15 cellular contexts compared by ENCODE assay signal in genomic region chr7:79668292-79668691, GRCh38.
A peak's percentile ranks its signal among the peaks of the same experiment; 100 is the strongest.
DNase-seq lines count a peak whose midpoint lies in the region; ATAC-seq and TF ChIP-seq lines count a peak whose summit lies in the region.
"Had no signal": no experiment of that assay in that cellular context is flagged by ENCODE, and none has a peak within 500 bp of the region (broad histone marks: within the 10 kb centered on the region; RNA-seq: fewer than 3 reads in every experiment).

No MANE protein-coding gene starts in this region.

- ATAC-seq in omental fat pad (ENCODE audit: low FRiP score): peak; percentile 54
- ATAC-seq in natural killer cell: no peak
- ATAC-seq: HepG2 had no signal

- H3K4me3 Mint-ChIP-seq in CD14-positive monocyte (no peak overlapping the region), natural killer cell (no peak overlapping the region)
- H3K4me3 Mint-ChIP-seq: B cell; CD4-positive, alpha-beta memory T cell had no signal

- H3K27me3 Mint-ChIP-seq in CD14-positive monocyte (ENCODE audit: low read depth in 3 of 3): no peaks in the 10 kb centered on the region
- no peaks in the 10 kb centered on the region for H3K27me3 Mint-ChIP-seq in natural killer cell (ENCODE audit: low read depth in 2 of 2)
- H3K27me3 Mint-ChIP-seq: B cell; CD4-positive, alpha-beta memory T cell had no signal

- H3K27ac Mint-ChIP-seq in CD14-positive monocyte: no peak overlapping the region
- no peak overlapping the region for H3K27ac Mint-ChIP-seq in natural killer cell
- H3K27ac Mint-ChIP-seq: B cell; CD4-positive, alpha-beta memory T cell had no signal

- H3K4me3 ChIP-seq in fibroblast of pulmonary artery (replicated peaks; ENCODE audit: low read depth, low read length): no peak overlapping the region
- H3K4me3 ChIP-seq: HAP-1 had no signal

- no peaks in the 10 kb centered on the region for H3K36me3 Mint-ChIP-seq in CD14-positive monocyte
- H3K36me3 Mint-ChIP-seq in natural killer cell: no peaks in the 10 kb centered on the region
- H3K36me3 Mint-ChIP-seq: CD4-positive, alpha-beta memory T cell had no signal

- TF ChIP-seq CTCF in fibroblast of pulmonary artery (IDR thresholded peaks at IDR 0.05; ENCODE audit: low read length, missing control alignments) (no peak), omental fat pad (IDR thresholded peaks at IDR 0.05) (no peak), CD14-positive monocyte (IDR thresholded peaks at IDR 0.05) (no peak), natural killer cell (IDR thresholded peaks at IDR 0.05) (no peak)

- no peaks in the 10 kb centered on the region for H3K4me1 Mint-ChIP-seq in CD14-positive monocyte
- no peaks in the 10 kb centered on the region for H3K4me1 Mint-ChIP-seq in natural killer cell
- H3K4me1 Mint-ChIP-seq: B cell; CD4-positive, alpha-beta memory T cell had no signal

- peaks cover 2 to 15% (median 6%) of the 10 kb centered on the region in 7 donors for H3K9me3 Mint-ChIP-seq in CD14-positive monocyte
- H3K9me3 Mint-ChIP-seq in natural killer cell: peaks cover 13 to 16% of the 10 kb centered on the region in 2 donors

- intact Hi-C loops in CD14-positive monocyte (cut with micrococcal nuclease): no loop called here
- intact Hi-C loops in natural killer cell (cut with micrococcal nuclease): no loop called here

- peak; percentile 21 for DNase-seq in EH (ENCODE audit: low read depth)
- peak; percentile 45 for DNase-seq in amniotic epithelial cell (ENCODE audit: low read depth)
- DNase-seq in fibroblast of pulmonary artery (ENCODE audit: low read depth): peak; percentile 21
- DNase-seq in omental fat pad (ENCODE audit: low spot score): no peak
- DNase-seq in CD14-positive monocyte (ENCODE audit: low spot score): no peak
- no peak for DNase-seq in natural killer cell
- DNase-seq in stimulated activated CD4-positive, alpha-beta T cell treated with anti-CD3 and anti-CD28 coated beads, Interleukin-4, amount 100 ng/mL, for 4 hours: no peak
- DNase-seq: ACHN; C1 segment of cervical spinal cord; CD4-positive, alpha-beta memory T cell; DMS79; EL had no signal

Comparison
In these comparisons a context has a peak if more than half of its experiments do, and no peak if none do; other contexts are left out.
1. DNase-seq: peak in EH (single experiment), amniotic epithelial cell (single experiment) and fibroblast of pulmonary artery (single experiment); none in omental fat pad (single experiment), CD14-positive monocyte (single experiment), natural killer cell (single experiment) and stimulated activated CD4-positive, alpha-beta T cell treated with anti-CD3 and anti-CD28 coated beads, Interleukin-4, amount 100 ng/mL, for 4 hours (0 of 2).